In the genomic region with DNA sequence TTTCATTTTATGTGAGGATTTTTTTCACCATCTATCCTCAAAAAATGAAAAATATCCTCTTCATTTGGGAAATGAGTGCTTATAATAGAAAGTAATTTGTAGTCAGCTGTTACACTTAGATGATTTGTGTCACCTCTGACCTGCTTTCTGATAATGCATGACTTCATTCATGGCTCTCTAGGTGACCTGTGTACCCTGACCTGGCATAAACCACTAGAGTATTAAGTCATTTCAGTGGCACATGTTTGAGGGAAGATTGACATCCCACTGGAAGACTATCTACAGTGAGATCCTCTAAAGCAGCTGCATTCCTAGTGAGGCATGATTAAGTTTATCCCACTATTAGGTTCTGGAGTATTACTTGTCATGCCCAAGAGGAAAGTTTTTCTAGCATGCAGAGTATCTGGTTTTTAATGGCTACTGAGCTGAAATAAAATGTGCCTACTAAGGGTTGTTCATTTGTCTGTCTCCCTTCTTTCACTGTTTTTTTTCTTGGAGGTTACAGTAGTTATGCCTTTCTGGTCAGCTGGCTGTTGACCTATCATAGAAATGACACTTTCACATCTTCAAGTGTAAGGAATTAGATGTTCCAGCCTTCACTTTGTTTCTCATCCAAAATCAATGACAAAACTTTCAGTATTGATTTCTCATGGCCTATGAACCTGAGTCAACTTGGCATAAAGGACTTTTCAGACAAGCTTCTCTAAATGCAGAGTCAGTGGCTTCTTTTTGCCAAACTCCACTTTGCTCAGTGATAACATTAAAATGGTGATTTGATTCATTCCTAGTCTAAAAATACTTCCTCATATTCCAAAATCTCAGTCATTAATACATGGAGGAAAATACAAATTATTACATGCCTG, we compare ENCODE assay signal across 23 cellular contexts. TPM values are rescaled to one million over a fixed set of nuclear protein-coding genes. Genes with fewer than 3 reads are reported as not detected.
DNase-seq lines count a peak whose midpoint lies in the region; ATAC-seq and FAIRE-seq lines count a peak whose summit lies in the region.
"Had no signal": no experiment of that assay in that cellular context is flagged by ENCODE, and none has a peak within 500 bp of the region (broad histone marks: within the 10 kb centered on the region; RNA-seq: fewer than 3 reads in every experiment).

No MANE protein-coding gene starts in this region.

- H3K36me3 Mint-ChIP-seq in activated CD4-positive, alpha-beta T cell treated with anti-CD3 and anti-CD28 coated beads for 36 hours (ENCODE audit: low read depth): peaks cover 39% of the 10 kb centered on the region

- H3K27ac Mint-ChIP-seq in activated CD4-positive, alpha-beta T cell treated with anti-CD3 and anti-CD28 coated beads for 36 hours: no peak overlapping the region
- H3K27ac Mint-ChIP-seq: activated naive CD8-positive, alpha-beta T cell treated with anti-CD3 and anti-CD28 coated beads, Interleukin-2, amount 10 ng/mL, durations not matched to agents 7 days and 5 days; CD4-positive, alpha-beta T cell; stimulated activated memory B cell treated with anti-CD40 and anti-IgM and Interleukin-4, amounts not matched to agents 10 μg/mL and 1 μg/mL and 100 μg/mL, for 72 hours had no signal

- H3K9me3 Mint-ChIP-seq in activated CD4-positive, alpha-beta T cell treated with anti-CD3 and anti-CD28 coated beads for 36 hours (ENCODE audit: low read depth): peaks cover 17% of the 10 kb centered on the region

- no peaks in the 10 kb centered on the region for H3K27me3 ChIP-seq in small intestine (ENCODE audit: control insufficient read depth in 2 of 2, insufficient read depth in 2 of 2, low read length in 2 of 2)
- H3K27me3 ChIP-seq: MG63 had no signal

- CTCF ChIA-PET in activated CD4-positive, alpha-beta T cell treated with anti-CD3 and anti-CD28 coated beads for 36 hours (lab: Charles Lee): interaction anchor here (1.1 kb wide), 1 partner anchor 17 kb away, joined by 3 read pairs; no protein-coding TSS in a partner anchor

- FAIRE-seq in small intestine (lab: Jason Lieb, UNC): no peak
- FAIRE-seq: A549, endometrium, GM18507, kidney had no signal

- POLR2A ChIA-PET in activated CD4-positive, alpha-beta T cell treated with anti-CD3 and anti-CD28 coated beads for 36 hours (lab: Charles Lee): no interaction called here

- H3K36me3 ChIP-seq in small intestine (ENCODE audit: control insufficient read depth in 2 of 2, insufficient read depth in 2 of 2, low read length in 2 of 2): peaks cover 0 to 2% of the 10 kb centered on the region in 2 donors
- H3K36me3 ChIP-seq: HAP-1, MG63 had no signal

- H3K9me3 ChIP-seq in small intestine (ENCODE audit: control insufficient read depth, low read depth): no peaks in the 10 kb centered on the region
- H3K9me3 ChIP-seq: A549, HAP-1, MG63 had no signal

- peak overlapping the region in 1 of 2 donors; percentile 55 for H3K27ac ChIP-seq in small intestine (ENCODE audit: low read depth in 1 of 2, low read length in 1 of 2)
- H3K27ac ChIP-seq: A549 had no signal

- intact Hi-C loops in activated CD4-positive, alpha-beta T cell treated with anti-CD3 and anti-CD28 coated beads for 36 hours (cut with DNase I, micrococcal nuclease): no loop called here

- H3K27me3 Mint-ChIP-seq in activated CD4-positive, alpha-beta T cell treated with anti-CD3 and anti-CD28 coated beads for 36 hours: no peaks in the 10 kb centered on the region
- H3K27me3 Mint-ChIP-seq: activated naive CD8-positive, alpha-beta T cell treated with anti-CD3 and anti-CD28 coated beads, Interleukin-2, amount 10 ng/mL, durations not matched to agents 7 days and 5 days; CD4-positive, alpha-beta T cell; naive thymus-derived CD8-positive, alpha-beta T cell; stimulated activated memory B cell treated with anti-CD40 and anti-IgM and Interleukin-4, amounts not matched to agents 10 μg/mL and 1 μg/mL and 100 μg/mL, for 72 hours had no signal

- no peak for DNase-seq in activated CD4-positive, alpha-beta T cell treated with anti-CD3 and anti-CD28 coated beads for 36 hours
- no peak for DNase-seq in activated CD4-positive, alpha-beta T cell treated with anti-CD3 and anti-CD28 coated beads, Interleukin-2, amount 50 U/mL, for 48 hours
- DNase-seq in M059J (ENCODE audit: low read depth) (peak; percentile 70), kidney tubule cell (ENCODE audit: low spot score) (peak; percentile 79), small intestine (peak; percentile 88), SW 1271 (lab: John Stamatoyannopoulos, UW) (no peak), DMS114 treated with DMSO at 0.1 percent for 48 hours (lab: John Stamatoyannopoulos, UW; ENCODE audit: unreplicated experiment) (no peak)
- DNase-seq: activated CD4-positive, alpha-beta T cell treated with anti-CD3 and anti-CD28 coated beads for 4 hours; activated naive CD8-positive, alpha-beta T cell treated with anti-CD3 and anti-CD28 coated beads, Interleukin-2, amount 10 ng/mL, durations not matched to agents 7 days and 5 days; CD4-positive, alpha-beta T cell; cerebellar nuclear complex; GDM1; kidney; MG63; naive thymus-derived CD8-positive, alpha-beta T cell; NCI-H2081 treated with DMSO at 0.1 percent for 48 hours had no signal

- ATAC-seq in activated CD4-positive, alpha-beta T cell treated with anti-CD3 and anti-CD28 coated beads for 36 hours: peak; percentile 44
- no peak for ATAC-seq in HG03175 (IDR thresholded peaks at IDR 0.05; ENCODE audit: unreplicated experiment)
- ATAC-seq: A549; naive thymus-derived CD8-positive, alpha-beta T cell; sciatic nerve; stimulated activated memory B cell treated with anti-CD40 and anti-IgM and Interleukin-4, amounts not matched to agents 10 μg/mL and 1 μg/mL and 100 μg/mL, for 72 hours had no signal

- H3K4me1 Mint-ChIP-seq in activated CD4-positive, alpha-beta T cell treated with anti-CD3 and anti-CD28 coated beads for 36 hours: peaks cover 51% of the 10 kb centered on the region

- H3K4me3 Mint-ChIP-seq in activated CD4-positive, alpha-beta T cell treated with anti-CD3 and anti-CD28 coated beads for 36 hours: no peak overlapping the region
- H3K4me3 Mint-ChIP-seq: activated naive CD8-positive, alpha-beta T cell treated with anti-CD3 and anti-CD28 coated beads, Interleukin-2, amount 10 ng/mL, durations not matched to agents 7 days and 5 days; CD4-positive, alpha-beta T cell; naive thymus-derived CD8-positive, alpha-beta T cell; stimulated activated memory B cell treated with anti-CD40 and anti-IgM and Interleukin-4, amounts not matched to agents 10 μg/mL and 1 μg/mL and 100 μg/mL, for 72 hours had no signal

- peaks cover 4 to 10% of the 10 kb centered on the region in 2 donors for H3K4me1 ChIP-seq in small intestine (ENCODE audit: control insufficient read depth in 2 of 2, insufficient read depth in 1 of 2, low read depth in 1 of 2, low read length in 1 of 2)
- H3K4me1 ChIP-seq: A549 had no signal

- no peak overlapping the region for H3K4me3 ChIP-seq in small intestine (ENCODE audit: low read depth in 1 of 2, low read length in 2 of 2)
- H3K4me3 ChIP-seq: A549, HAP-1, MG63 had no signal

RNA-seq across cellular contexts. Expression of gene TET2, which starts 33.1 kb away (rescaled TPM):
- total RNA-seq in activated CD4-positive, alpha-beta T cell treated with anti-CD3 and anti-CD28 coated beads for 36 hours: 10 to 100 TPM; 35.0 to 40.6 TPM
- total RNA-seq in M059J (2014; rRNA removed; shearing (Covaris generic)): 6.9 and 8.9 TPM in 2 replicates
- polyA plus RNA-seq in small intestine: 1 to 10 TPM; 3.0 to 5.4 (median 3.9) TPM

Comparison
In these comparisons a context has a peak if more than half of its experiments do, and no peak if none do; other contexts are left out.
1. DNase-seq: peak in M059J (single experiment), kidney tubule cell (single experiment) and small intestine (single experiment); none in activated CD4-positive, alpha-beta T cell treated with anti-CD3 and anti-CD28 coated beads for 36 hours (single experiment), activated CD4-positive, alpha-beta T cell treated with anti-CD3 and anti-CD28 coated beads, Interleukin-2, amount 50 U/mL, for 48 hours (0 of 2), SW 1271 (0 of 2) and DMS114 treated with DMSO at 0.1 percent for 48 hours (single experiment).